ENCODE assay signal across 10 cellular contexts in genomic region chr6:3385660-3386151, GRCh38.
DNase-seq lines count a peak whose midpoint lies in the region; ATAC-seq and TF ChIP-seq lines count a peak whose summit lies in the region.
"Had no signal": no experiment of that assay in that cellular context is flagged by ENCODE, and none has a peak within 500 bp of the region (broad histone marks: within the 10 kb centered on the region; RNA-seq: fewer than 3 reads in every experiment).

No MANE protein-coding gene starts in this region.

- in situ Hi-C loops in astrocyte of the cerebellum (cut with HindIII; ENCODE audit: low sequenced_read_pairs): no loop called here

- no peak for TF ChIP-seq CTCF in astrocyte of the cerebellum (IDR thresholded peaks at IDR 0.05; ENCODE audit: low read depth, low read length, missing control alignments)

- DNase-seq in AG08395 (ENCODE audit: low spot score): peak; percentile 77
- peak; percentile 19 for DNase-seq in astrocyte of the cerebellum (ENCODE audit: low read depth)
- DNase-seq in head of caudate nucleus: peak; percentile 61 to 93 (median 86)
- DNase-seq in nucleus accumbens (lab: John Stamatoyannopoulos, UW): peak in 51 of 56 donors; percentile 29 to 91 (median 77)
- DNase-seq in iPS-NIHi11 (ENCODE audit: low spot score): no peak
- DNase-seq in NCI-H2196 treated with DMSO at 0.1 percent for 48 hours (lab: John Stamatoyannopoulos, UW; ENCODE audit: unreplicated experiment): no peak
- no peak for DNase-seq in activated T-cell treated with anti-CD3 and anti-CD28 coated beads, Interleukin-2, amount 50 U/mL, for 48 hours
- DNase-seq: activated naive CD8-positive, alpha-beta T cell treated with anti-CD3 and anti-CD28 coated beads, Interleukin-2, amount 10 ng/mL, durations not matched to agents 7 days and 5 days; NCI-H524 had no signal

- intact Hi-C loops in head of caudate nucleus (cut with DNase I): loop anchor here (5.0 kb wide), 1 partner anchor 72 kb away; the partner anchor contains the start of gene SLC22A23

- ATAC-seq in SK-N-SH treated with all-trans-retinoic acid at 6 μM for 48 hours: no peak

- H3K4me3 ChIP-seq in astrocyte of the cerebellum (ENCODE audit: low read depth, low read length): no peak overlapping the region

TF ChIP-seq in SK-N-SH treated with all-trans-retinoic acid at 6 μM for 48 hours, 23 proteins besides CTCF, POLR2A, EP300 and RAD21:
- no peak for TF ChIP-seq TOX (CRISPR knock-in tag; IDR thresholded peaks at IDR 0.05; ENCODE audit: borderline replicate concordance)
- TF ChIP-seq ZNF70 (CRISPR knock-in tag; IDR thresholded peaks at IDR 0.05): no peak
- TF ChIP-seq ZFP30 (CRISPR knock-in tag; IDR thresholded peaks at IDR 0.05): no peak
- TF ChIP-seq ESRRG (CRISPR knock-in tag; IDR thresholded peaks at IDR 0.05): no peak
- TF ChIP-seq ISL1 (CRISPR knock-in tag; IDR thresholded peaks at IDR 0.05): no peak
- TF ChIP-seq BACH2 (CRISPR knock-in tag; IDR thresholded peaks at IDR 0.05; ENCODE audit: borderline replicate concordance): no peak
- TF ChIP-seq ZC3H10 (CRISPR knock-in tag; IDR thresholded peaks at IDR 0.05): no peak
- no peak for TF ChIP-seq SNAI2 (CRISPR knock-in tag; IDR thresholded peaks at IDR 0.05)
- TF ChIP-seq GLIS3 (CRISPR knock-in tag; IDR thresholded peaks at IDR 0.05): no peak
- no peak for TF ChIP-seq ARNTL (CRISPR knock-in tag; IDR thresholded peaks at IDR 0.05; ENCODE audit: borderline replicate concordance, low read depth)
- no peak for TF ChIP-seq RARB (CRISPR knock-in tag; IDR thresholded peaks at IDR 0.05)
- no peak for TF ChIP-seq POU6F1 (CRISPR knock-in tag; IDR thresholded peaks at IDR 0.05; ENCODE audit: borderline replicate concordance, low read depth)
- no peak for TF ChIP-seq ZFP3 (CRISPR knock-in tag; IDR thresholded peaks at IDR 0.05)
- TF ChIP-seq PPARA (CRISPR knock-in tag; IDR thresholded peaks at IDR 0.05; ENCODE audit: borderline replicate concordance): no peak
- no peak for TF ChIP-seq OSR1 (CRISPR knock-in tag; IDR thresholded peaks at IDR 0.05)
- TF ChIP-seq ZNF8 (CRISPR knock-in tag; IDR thresholded peaks at IDR 0.05): no peak

Comparison
In these comparisons a context has a peak if more than half of its experiments do, and no peak if none do; other contexts are left out.
1. DNase-seq: peak in AG08395 (single experiment), astrocyte of the cerebellum (single experiment), head of caudate nucleus (42 of 42) and nucleus accumbens (51 of 56); none in iPS-NIHi11 (single experiment), NCI-H2196 treated with DMSO at 0.1 percent for 48 hours (single experiment) and activated T-cell treated with anti-CD3 and anti-CD28 coated beads, Interleukin-2, amount 50 U/mL, for 48 hours (0 of 2).